In the genomic region with DNA sequence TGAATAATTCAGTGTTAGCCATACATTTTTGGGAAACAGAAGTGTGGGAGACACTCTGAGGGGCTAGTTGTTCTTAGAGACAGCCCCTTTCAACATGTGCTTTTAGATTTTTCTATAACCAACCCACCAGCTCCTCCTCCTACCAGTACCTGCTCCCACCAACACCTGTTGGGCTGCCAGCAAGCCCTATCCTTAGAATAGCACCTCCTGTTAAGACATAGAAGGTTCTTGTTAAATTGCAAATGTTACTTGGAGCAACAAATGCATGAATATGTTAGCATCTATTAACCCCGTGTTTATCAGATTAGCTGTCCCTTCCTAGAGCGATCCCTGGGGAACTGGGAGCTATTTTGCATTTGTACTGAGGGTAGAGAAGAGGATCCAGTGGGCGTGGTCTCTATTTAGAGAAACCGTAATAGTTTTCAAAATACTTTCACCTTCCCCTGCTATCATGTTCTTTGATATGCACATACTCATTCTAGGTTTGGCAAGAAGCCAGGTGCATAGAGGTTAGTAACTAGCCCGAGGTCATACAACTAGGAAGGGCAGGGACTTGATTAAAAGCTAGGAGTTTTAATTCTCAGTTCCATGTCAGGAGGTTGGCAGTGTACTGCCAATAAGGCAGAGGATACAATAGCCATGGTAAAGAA, we compare ENCODE assay signal across 20 cellular contexts.
DNase-seq lines count a peak whose midpoint lies in the region; ATAC-seq, FAIRE-seq and TF ChIP-seq lines count a peak whose summit lies in the region.
"Had no signal": no experiment of that assay in that cellular context is flagged by ENCODE, and none has a peak within 500 bp of the region (broad histone marks: within the 10 kb centered on the region; RNA-seq: fewer than 3 reads in every experiment).

No MANE protein-coding gene starts in this region.

- H3K27me3 Mint-ChIP-seq in osteocyte (ENCODE audit: unreplicated experiment), result peaks cover 2% of the 10 kb centered on the region
- H3K27me3 Mint-ChIP-seq: activated CD4-positive, alpha-beta memory T cell treated with anti-CD3 and anti-CD28 coated beads, Interleukin-2, amount 10 ng/mL, durations not matched to agents 7 days and 5 days; activated naive CD8-positive, alpha-beta T cell treated with anti-CD3 and anti-CD28 coated beads, Interleukin-2, amount 10 ng/mL, durations not matched to agents 7 days and 5 days; naive thymus-derived CD8-positive, alpha-beta T cell; stimulated activated memory B cell treated with anti-CD40 and anti-IgM and Interleukin-4, amounts not matched to agents 10 μg/mL and 1 μg/mL and 100 μg/mL, for 72 hours had no signal

- no peak overlapping the region for H3K4me2 ChIP-seq in MM.1S (ENCODE audit: low read depth, low read length)

- H3K27me3 ChIP-seq in MM.1S (replicated peaks; ENCODE audit: insufficient read depth, low read length), result no peaks in the 10 kb centered on the region
- H3K27me3 ChIP-seq in RWPE2 (ENCODE audit: insufficient read depth, poor library complexity, severe bottlenecking), result no peaks in the 10 kb centered on the region
- H3K27me3 ChIP-seq: thyroid gland had no signal

- no peak overlapping the region for H3K27ac Mint-ChIP-seq in osteocyte (ENCODE audit: unreplicated experiment)
- H3K27ac Mint-ChIP-seq: activated CD4-positive, alpha-beta memory T cell treated with anti-CD3 and anti-CD28 coated beads, Interleukin-2, amount 10 ng/mL, durations not matched to agents 7 days and 5 days; activated naive CD8-positive, alpha-beta T cell treated with anti-CD3 and anti-CD28 coated beads, Interleukin-2, amount 10 ng/mL, durations not matched to agents 7 days and 5 days; naive thymus-derived CD8-positive, alpha-beta T cell; stimulated activated memory B cell treated with anti-CD40 and anti-IgM and Interleukin-4, amounts not matched to agents 10 μg/mL and 1 μg/mL and 100 μg/mL, for 72 hours had no signal

- peaks cover 2% of the 10 kb centered on the region for H3K4me1 Mint-ChIP-seq in osteocyte (ENCODE audit: unreplicated experiment)
- H3K4me1 Mint-ChIP-seq: activated CD4-positive, alpha-beta memory T cell treated with anti-CD3 and anti-CD28 coated beads, Interleukin-2, amount 10 ng/mL, durations not matched to agents 7 days and 5 days; activated naive CD8-positive, alpha-beta T cell treated with anti-CD3 and anti-CD28 coated beads, Interleukin-2, amount 10 ng/mL, durations not matched to agents 7 days and 5 days; naive thymus-derived CD8-positive, alpha-beta T cell; stimulated activated memory B cell treated with anti-CD40 and anti-IgM and Interleukin-4, amounts not matched to agents 10 μg/mL and 1 μg/mL and 100 μg/mL, for 72 hours had no signal

- no peaks in the 10 kb centered on the region for H3K9me3 Mint-ChIP-seq in osteocyte (ENCODE audit: unreplicated experiment)

- no peak overlapping the region for H3K4me3 Mint-ChIP-seq in osteocyte (ENCODE audit: unreplicated experiment)
- H3K4me3 Mint-ChIP-seq: activated CD4-positive, alpha-beta memory T cell treated with anti-CD3 and anti-CD28 coated beads, Interleukin-2, amount 10 ng/mL, durations not matched to agents 7 days and 5 days; activated naive CD8-positive, alpha-beta T cell treated with anti-CD3 and anti-CD28 coated beads, Interleukin-2, amount 10 ng/mL, durations not matched to agents 7 days and 5 days; naive thymus-derived CD8-positive, alpha-beta T cell; stimulated activated memory B cell treated with anti-CD40 and anti-IgM and Interleukin-4, amounts not matched to agents 10 μg/mL and 1 μg/mL and 100 μg/mL, for 72 hours had no signal

- DNase-seq in DMS153 (lab: John Stamatoyannopoulos, UW), result peak; percentile 15
- no peak for DNase-seq in DMS153 treated with DMSO at 0.1 percent for 48 hours (lab: John Stamatoyannopoulos, UW; ENCODE audit: unreplicated experiment)
- DNase-seq in MM.1S, result peak; percentile 14
- DNase-seq in RWPE2 (ENCODE audit: low spot score), result no peak
- DNase-seq in kidney tubule cell (ENCODE audit: low spot score), result peak; percentile 30
- no peak for DNase-seq in osteocyte (ENCODE audit: extremely low spot score, unreplicated experiment)
- DNase-seq in ureter (ENCODE audit: low spot score), result no peak
- no peak for DNase-seq in urothelium cell line (ENCODE audit: low spot score)
- DNase-seq: 8988T; activated CD4-positive, alpha-beta memory T cell treated with anti-CD3 and anti-CD28 coated beads, Interleukin-2, amount 10 ng/mL, durations not matched to agents 7 days and 5 days; activated naive CD8-positive, alpha-beta T cell treated with anti-CD3 and anti-CD28 coated beads, Interleukin-2, amount 10 ng/mL, durations not matched to agents 7 days and 5 days; activated T-cell treated with anti-CD3 and anti-CD28 coated beads, Interleukin-2, amount 50 U/mL, for 48 hours; naive thymus-derived CD8-positive, alpha-beta T cell; psoas muscle; SHP77 treated with DMSO at 0.1 percent for 48 hours; T-helper 2 cell; thyroid gland had no signal

- H3K9ac ChIP-seq in MM.1S (ENCODE audit: low read length), result no peak overlapping the region

- no peaks in the 10 kb centered on the region for H3K9me3 ChIP-seq in MM.1S (replicated peaks; ENCODE audit: insufficient read depth, low read length)
- no peaks in the 10 kb centered on the region for H3K9me3 ChIP-seq in RWPE2 (ENCODE audit: severe bottlenecking)
- H3K9me3 ChIP-seq: psoas muscle, thyroid gland had no signal

- no peaks in the 10 kb centered on the region for H3F3A ChIP-seq in MM.1S (ENCODE audit: insufficient read depth, low read length)

- no peaks in the 10 kb centered on the region for H3K9me2 ChIP-seq in MM.1S (replicated peaks; ENCODE audit: insufficient read depth, low read length)

- H3K4me3 ChIP-seq in MM.1S (ENCODE audit: low read length) (no peak overlapping the region), RWPE2 (ENCODE audit: severe bottlenecking) (no peak overlapping the region)
- H3K4me3 ChIP-seq: psoas muscle, thyroid gland had no signal

- no peak for FAIRE-seq in urothelium cell line (lab: Jason Lieb, UNC)
- FAIRE-seq: D721Med, H54 had no signal

- H3K4me1 ChIP-seq in MM.1S (ENCODE audit: low read length) (no peaks in the 10 kb centered on the region), RWPE2 (ENCODE audit: insufficient read depth, poor library complexity, severe bottlenecking) (no peaks in the 10 kb centered on the region)
- H3K4me1 ChIP-seq: psoas muscle, thyroid gland had no signal

- no peaks in the 10 kb centered on the region for H3K79me2 ChIP-seq in MM.1S (ENCODE audit: low read length)

- no peak overlapping the region for H2AFZ ChIP-seq in MM.1S (ENCODE audit: low read length)

- H3K36me3 Mint-ChIP-seq in osteocyte (ENCODE audit: unreplicated experiment), result no peaks in the 10 kb centered on the region
- H3K36me3 Mint-ChIP-seq: activated naive CD8-positive, alpha-beta T cell treated with anti-CD3 and anti-CD28 coated beads, Interleukin-2, amount 10 ng/mL, durations not matched to agents 7 days and 5 days; naive thymus-derived CD8-positive, alpha-beta T cell; stimulated activated memory B cell treated with anti-CD40 and anti-IgM and Interleukin-4, amounts not matched to agents 10 μg/mL and 1 μg/mL and 100 μg/mL, for 72 hours had no signal

- no peaks in the 10 kb centered on the region for H3K36me3 ChIP-seq in MM.1S (replicated peaks; ENCODE audit: insufficient read depth, low read length)
- no peaks in the 10 kb centered on the region for H3K36me3 ChIP-seq in RWPE2 (ENCODE audit: low read depth)
- H3K36me3 ChIP-seq: thyroid gland had no signal

- H4K20me1 ChIP-seq in MM.1S (ENCODE audit: insufficient read depth, low read length), result no peaks in the 10 kb centered on the region

- no peak overlapping the region for H3K27ac ChIP-seq in MM.1S (ENCODE audit: low read length)
- H3K27ac ChIP-seq in RWPE2 (ENCODE audit: poor library complexity, severe bottlenecking), result no peak overlapping the region
- H3K27ac ChIP-seq: psoas muscle, thyroid gland had no signal

- ATAC-seq in RWPE2 (ENCODE audit: low read depth), result peak; percentile 69; the same call in 2 of the 3 replicates
- ATAC-seq: naive thymus-derived CD8-positive, alpha-beta T cell; psoas muscle; stimulated activated memory B cell treated with anti-CD40 and anti-IgM and Interleukin-4, amounts not matched to agents 10 μg/mL and 1 μg/mL and 100 μg/mL, for 72 hours had no signal

- no peak for TF ChIP-seq CTCF in MM.1S (IDR thresholded peaks at IDR 0.05; ENCODE audit: low read length)
- no peak for TF ChIP-seq CTCF in RWPE2 (IDR thresholded peaks at IDR 0.05; ENCODE audit: poor library complexity, severe bottlenecking)
- TF ChIP-seq CTCF in osteocyte (IDR thresholded peaks at IDR 0.05), result no peak

Comparison
In these comparisons a context has a peak if more than half of its experiments do, and no peak if none do; other contexts are left out.
1. DNase-seq: peak in DMS153 (single experiment), MM.1S (single experiment) and kidney tubule cell (single experiment); none in DMS153 treated with DMSO at 0.1 percent for 48 hours (single experiment), RWPE2 (single experiment), osteocyte (single experiment), ureter (single experiment) and urothelium cell line (single experiment).